In genomic region chr2:113227698-113228097, GRCh38 we compare ENCODE assay signal across 27 cellular contexts. TPM values are rescaled to one million over a fixed set of nuclear protein-coding genes. Genes with fewer than 3 reads are reported as not detected.
DNase-seq lines count a peak whose midpoint lies in the region; ATAC-seq and TF ChIP-seq lines count a peak whose summit lies in the region.
"Had no signal": no experiment of that assay in that cellular context is flagged by ENCODE, and none has a peak within 500 bp of the region (broad histone marks: within the 10 kb centered on the region; RNA-seq: fewer than 3 reads in every experiment).

No MANE protein-coding gene starts in this region.

- peaks cover 12% of the 10 kb centered on the region for H3F3A ChIP-seq in neural progenitor cell (ENCODE audit: low read depth)

- peaks cover 4% of the 10 kb centered on the region for H3K27me3 Mint-ChIP-seq in activated naive CD8-positive, alpha-beta T cell treated with anti-CD3 and anti-CD28 coated beads, Interleukin-2, amount 10 ng/mL, durations not matched to agents 7 days and 5 days
- no peaks in the 10 kb centered on the region for H3K27me3 Mint-ChIP-seq in activated naive CD8-positive, alpha-beta T cell treated with anti-CD3 and anti-CD28 coated beads, Interleukin-2, amount 50 U/mL, for 24 hours
- no peaks in the 10 kb centered on the region for H3K27me3 Mint-ChIP-seq in activated T-helper 17 cell treated with anti-CD3 and anti-CD28 coated beads, Interleukin-2, amount 50 U/mL, for 72 hours
- H3K27me3 Mint-ChIP-seq in neural progenitor cell (ENCODE audit: insufficient read depth, low read depth) = peaks cover 21% of the 10 kb centered on the region
- H3K27me3 Mint-ChIP-seq: B cell had no signal

- peaks cover 5% of the 10 kb centered on the region for H3K36me3 Mint-ChIP-seq in activated naive CD8-positive, alpha-beta T cell treated with anti-CD3 and anti-CD28 coated beads, Interleukin-2, amount 10 ng/mL, durations not matched to agents 7 days and 5 days
- H3K36me3 Mint-ChIP-seq in activated naive CD8-positive, alpha-beta T cell treated with anti-CD3 and anti-CD28 coated beads, Interleukin-2, amount 50 U/mL, for 24 hours (ENCODE audit: low read depth) = no peaks in the 10 kb centered on the region
- no peaks in the 10 kb centered on the region for H3K36me3 Mint-ChIP-seq in activated T-helper 17 cell treated with anti-CD3 and anti-CD28 coated beads, Interleukin-2, amount 50 U/mL, for 72 hours (ENCODE audit: low read depth)
- peaks cover 4% of the 10 kb centered on the region for H3K36me3 Mint-ChIP-seq in neural progenitor cell
- H3K36me3 Mint-ChIP-seq: CD4-positive, CD25-positive, alpha-beta regulatory T cell had no signal

- H3K36me3 ChIP-seq in neural progenitor cell = no peaks in the 10 kb centered on the region

- POLR2A ChIA-PET in activated naive CD8-positive, alpha-beta T cell treated with anti-CD3 and anti-CD28 coated beads, Interleukin-2, amount 10 ng/mL, durations not matched to agents 7 days and 5 days (lab: Charles Lee) = no interaction called here

- H2AFZ ChIP-seq in neural progenitor cell (replicated peaks) = no peak overlapping the region
- H2AFZ ChIP-seq: GM23248 had no signal

- H3K4me1 Mint-ChIP-seq in activated naive CD8-positive, alpha-beta T cell treated with anti-CD3 and anti-CD28 coated beads, Interleukin-2, amount 10 ng/mL, durations not matched to agents 7 days and 5 days = peaks cover 38% of the 10 kb centered on the region
- H3K4me1 Mint-ChIP-seq in activated naive CD8-positive, alpha-beta T cell treated with anti-CD3 and anti-CD28 coated beads, Interleukin-2, amount 50 U/mL, for 24 hours = peaks cover 12% of the 10 kb centered on the region
- H3K4me1 Mint-ChIP-seq in activated T-helper 17 cell treated with anti-CD3 and anti-CD28 coated beads, Interleukin-2, amount 50 U/mL, for 72 hours = peaks cover 15% of the 10 kb centered on the region
- peaks cover 53% of the 10 kb centered on the region for H3K4me1 Mint-ChIP-seq in neural progenitor cell
- H3K4me1 Mint-ChIP-seq: B cell had no signal

- DNase-seq in activated naive CD8-positive, alpha-beta T cell treated with anti-CD3 and anti-CD28 coated beads, Interleukin-2, amount 10 ng/mL, durations not matched to agents 7 days and 5 days = no peak
- DNase-seq in activated naive CD8-positive, alpha-beta T cell treated with anti-CD3 and anti-CD28 coated beads, Interleukin-2, amount 50 U/mL, for 24 hours = no peak
- no peak for DNase-seq in neural progenitor cell (ENCODE audit: low spot score)
- DNase-seq in activated CD4-positive, CD25-positive, alpha-beta regulatory T cell treated with anti-CD3 and anti-CD28 coated beads, Interleukin-2, amount 50 U/mL, for 72 hours = no peak
- no peak for DNase-seq in activated naive CD4-positive, alpha-beta T cell treated with Interleukin-2 at 50 U/mL for 16 hours
- DNase-seq: CD4-positive, CD25-positive, alpha-beta regulatory T cell; COR-L47; DMS 273 treated with DMSO at 0.1 percent for 48 hours; DMS79 treated with DMSO at 0.1 percent for 48 hours; GM23248; H9; HFFc6; Kasumi-1; NCI-H1092; NCI-H1436 treated with DMSO at 0.1 percent for 48 hours; NCI-H2029; NCI-H2227 treated with DMSO at 0.1 percent for 48 hours; NCI-H510A; NCI-H748 treated with DMSO at 0.1 percent for 48 hours; NK-92 treated with Interleukin-12 subunit alpha and Interleukin-12 subunit beta, amount 100 ng/mL, for 24 hours; SIG-M5; SK-N-SH had no signal

- no peak overlapping the region for H3K4me3 ChIP-seq in neural progenitor cell
- H3K4me3 ChIP-seq: GM12878, GM23248 had no signal

- no peak overlapping the region for H3K9ac ChIP-seq in neural progenitor cell
- H3K9ac ChIP-seq: GM23248, SK-N-SH had no signal

- H3K4me3 Mint-ChIP-seq in activated naive CD8-positive, alpha-beta T cell treated with anti-CD3 and anti-CD28 coated beads, Interleukin-2, amount 10 ng/mL, durations not matched to agents 7 days and 5 days = peak overlapping the region; percentile 3
- no peak overlapping the region for H3K4me3 Mint-ChIP-seq in activated naive CD8-positive, alpha-beta T cell treated with anti-CD3 and anti-CD28 coated beads, Interleukin-2, amount 50 U/mL, for 24 hours
- no peak overlapping the region for H3K4me3 Mint-ChIP-seq in activated T-helper 17 cell treated with anti-CD3 and anti-CD28 coated beads, Interleukin-2, amount 50 U/mL, for 72 hours
- H3K4me3 Mint-ChIP-seq in neural progenitor cell = no peak overlapping the region
- H3K4me3 Mint-ChIP-seq: B cell; CD4-positive, CD25-positive, alpha-beta regulatory T cell; H9; HFFc6 had no signal

- H3K79me2 ChIP-seq in neural progenitor cell (ENCODE audit: low read depth) = no peaks in the 10 kb centered on the region

- H3K27me3 ChIP-seq in neural progenitor cell = no peaks in the 10 kb centered on the region

- H3K4me2 ChIP-seq in neural progenitor cell = no peak overlapping the region
- H3K4me2 ChIP-seq: SK-N-SH had no signal

- no peaks in the 10 kb centered on the region for H3K9me3 Mint-ChIP-seq in activated naive CD8-positive, alpha-beta T cell treated with anti-CD3 and anti-CD28 coated beads, Interleukin-2, amount 10 ng/mL, durations not matched to agents 7 days and 5 days
- H3K9me3 Mint-ChIP-seq in activated naive CD8-positive, alpha-beta T cell treated with anti-CD3 and anti-CD28 coated beads, Interleukin-2, amount 50 U/mL, for 24 hours = no peaks in the 10 kb centered on the region
- no peaks in the 10 kb centered on the region for H3K9me3 Mint-ChIP-seq in activated T-helper 17 cell treated with anti-CD3 and anti-CD28 coated beads, Interleukin-2, amount 50 U/mL, for 72 hours
- H3K9me3 Mint-ChIP-seq in neural progenitor cell = peaks cover 8% of the 10 kb centered on the region
- H3K9me3 Mint-ChIP-seq: CD4-positive, CD25-positive, alpha-beta regulatory T cell; H9; HFFc6 had no signal

- peaks cover 18% of the 10 kb centered on the region for H3K4me1 ChIP-seq in neural progenitor cell

- H3K27ac ChIP-seq in neural progenitor cell = no peak overlapping the region
- H3K27ac ChIP-seq: GM23248 had no signal

- no peaks in the 10 kb centered on the region for H4K20me1 ChIP-seq in neural progenitor cell (ENCODE audit: low read depth)

- no peak overlapping the region for H3K27ac Mint-ChIP-seq in activated naive CD8-positive, alpha-beta T cell treated with anti-CD3 and anti-CD28 coated beads, Interleukin-2, amount 10 ng/mL, durations not matched to agents 7 days and 5 days
- no peak overlapping the region for H3K27ac Mint-ChIP-seq in activated naive CD8-positive, alpha-beta T cell treated with anti-CD3 and anti-CD28 coated beads, Interleukin-2, amount 50 U/mL, for 24 hours
- peak overlapping the region; percentile 31 for H3K27ac Mint-ChIP-seq in activated T-helper 17 cell treated with anti-CD3 and anti-CD28 coated beads, Interleukin-2, amount 50 U/mL, for 72 hours
- peak overlapping the region; percentile 44 for H3K27ac Mint-ChIP-seq in neural progenitor cell
- H3K27ac Mint-ChIP-seq: B cell, H9, HFFc6 had no signal

- TF ChIP-seq CTCF in neural progenitor cell (IDR thresholded peaks at IDR 0.05) = no peak

- peak; percentile 35 for ATAC-seq in activated naive CD8-positive, alpha-beta T cell treated with anti-CD3 and anti-CD28 coated beads, Interleukin-2, amount 10 ng/mL, durations not matched to agents 7 days and 5 days (ENCODE audit: low read depth)
- no peak for ATAC-seq in activated naive CD8-positive, alpha-beta T cell treated with anti-CD3 and anti-CD28 coated beads, Interleukin-2, amount 50 U/mL, for 24 hours
- no peak for ATAC-seq in activated T-helper 17 cell treated with anti-CD3 and anti-CD28 coated beads, Interleukin-2, amount 50 U/mL, for 72 hours (replicated peaks)
- no peak for ATAC-seq in GM19035 (IDR thresholded peaks at IDR 0.05; ENCODE audit: unreplicated experiment)
- ATAC-seq: GM12878, Panc1 had no signal

- no peaks in the 10 kb centered on the region for H3K9me3 ChIP-seq in neural progenitor cell (ENCODE audit: low read depth)
- H3K9me3 ChIP-seq: SK-N-SH had no signal

RNA-seq across cellular contexts. Expression of gene PAX8, which starts 51.0 kb away (rescaled TPM):
- 1 to 10 TPM; 2.5 to 3.2 TPM for total RNA-seq in activated naive CD8-positive, alpha-beta T cell treated with anti-CD3 and anti-CD28 coated beads, Interleukin-2, amount 10 ng/mL, durations not matched to agents 7 days and 5 days
- 1 to 10 TPM in 1 of 2 donors, under 1 TPM in 1; 0.86 to 1.6 TPM for total RNA-seq in activated T-helper 17 cell treated with anti-CD3 and anti-CD28 coated beads, Interleukin-2, amount 50 U/mL, for 72 hours
- 1.4 and 2.9 TPM in 2 replicates for total RNA-seq in neural progenitor cell (ENCODE audit: low replicate concordance)
- total RNA-seq: H9 had no signal

RNA-seq across cellular contexts. Expression of gene PSD4, which starts 53.9 kb away (rescaled TPM):
- total RNA-seq in activated naive CD8-positive, alpha-beta T cell treated with anti-CD3 and anti-CD28 coated beads, Interleukin-2, amount 10 ng/mL, durations not matched to agents 7 days and 5 days = 100 to 1,000 TPM; 361 to 385 TPM
- 100 to 1,000 TPM; 300 to 503 TPM for total RNA-seq in activated T-helper 17 cell treated with anti-CD3 and anti-CD28 coated beads, Interleukin-2, amount 50 U/mL, for 72 hours
- total RNA-seq in neural progenitor cell (ENCODE audit: low replicate concordance) = 0.02 and 0.87 TPM in 2 replicates

Comparison
In these comparisons a context has a peak if more than half of its experiments do, and no peak if none do; other contexts are left out.
1. H3K27ac Mint-ChIP-seq: peak in activated T-helper 17 cell treated with anti-CD3 and anti-CD28 coated beads, Interleukin-2, amount 50 U/mL, for 72 hours (single experiment) and neural progenitor cell (single experiment); none in activated naive CD8-positive, alpha-beta T cell treated with anti-CD3 and anti-CD28 coated beads, Interleukin-2, amount 10 ng/mL, durations not matched to agents 7 days and 5 days (single experiment) and activated naive CD8-positive, alpha-beta T cell treated with anti-CD3 and anti-CD28 coated beads, Interleukin-2, amount 50 U/mL, for 24 hours (single experiment).
2. RNA of gene PSD4, which starts 53.9 kb away (total RNA-seq): 300 to 503 TPM in activated T-helper 17 cell treated with anti-CD3 and anti-CD28 coated beads, Interleukin-2, amount 50 U/mL, for 72 hours and 361 to 385 TPM in activated naive CD8-positive, alpha-beta T cell treated with anti-CD3 and anti-CD28 coated beads, Interleukin-2, amount 10 ng/mL, durations not matched to agents 7 days and 5 days; 0.02 to 0.87 TPM in neural progenitor cell; every median in the first group is over 100 times any median in the second.